ENCODE assay signal across 1 cellular context in the genomic region with DNA sequence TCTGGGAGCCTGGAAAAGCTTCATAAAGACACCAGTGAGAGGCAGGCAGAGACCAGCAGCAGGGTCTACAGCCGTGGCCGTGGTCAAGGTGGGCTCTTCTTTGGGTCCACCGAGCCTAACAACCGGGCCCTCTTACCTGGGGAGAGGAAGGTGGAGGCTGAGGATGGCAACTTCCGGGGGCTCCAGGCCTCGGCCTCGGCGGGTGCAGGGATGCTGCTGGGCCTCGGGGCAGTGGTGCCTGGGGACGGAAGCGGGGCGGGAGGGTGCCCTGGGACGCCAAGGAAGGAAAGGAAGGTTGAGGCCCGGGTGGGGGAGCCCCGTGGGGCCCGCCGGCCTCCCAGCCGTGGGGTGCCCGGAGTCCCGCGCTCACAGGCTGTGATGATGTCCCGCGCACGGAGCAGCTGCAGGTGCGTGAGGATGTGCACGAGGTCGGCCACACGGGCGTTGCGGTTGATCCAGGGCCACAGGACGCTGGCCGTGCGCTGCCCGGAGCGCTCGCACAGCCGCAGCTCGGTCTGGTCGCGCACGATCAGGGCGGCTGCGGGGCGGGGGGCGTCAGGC.
TF ChIP-seq lines count a peak whose summit lies in the region.

No MANE protein-coding gene starts in this region.

TF ChIP-seq in WTC11, 78 proteins besides CTCF, POLR2A, EP300 and RAD21 (continued from another document):
- TF ChIP-seq, protein P1, sequence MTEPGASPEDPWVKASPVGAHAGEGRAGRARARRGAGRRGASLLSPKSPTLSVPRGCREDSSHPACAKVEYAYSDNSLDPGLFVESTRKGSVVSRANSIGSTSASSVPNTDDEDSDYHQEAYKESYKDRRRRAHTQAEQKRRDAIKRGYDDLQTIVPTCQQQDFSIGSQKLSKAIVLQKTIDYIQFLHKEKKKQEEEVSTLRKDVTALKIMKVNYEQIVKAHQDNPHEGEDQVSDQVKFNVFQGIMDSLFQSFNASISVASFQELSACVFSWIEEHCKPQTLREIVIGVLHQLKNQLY (CRISPR knock-in tag; IDR thresholded peaks at IDR 0.05): no peak
- TF ChIP-seq TEAD4 (CRISPR knock-in tag; IDR thresholded peaks at IDR 0.05) (no peak), JUN (CRISPR knock-in tag; IDR thresholded peaks at IDR 0.05) (no peak), ZBTB21 (CRISPR knock-in tag; IDR thresholded peaks at IDR 0.05; ENCODE audit: borderline replicate concordance) (no peak)
